In genomic region chr1:112312879-112313278, GRCh38 we compare ENCODE assay signal across 18 cellular contexts.
"Had no signal": no experiment of that assay in that cellular context is flagged by ENCODE, and none has a peak within 500 bp of the region (broad histone marks: within the 10 kb centered on the region; RNA-seq: fewer than 3 reads in every experiment).

No MANE protein-coding gene starts in this region.

- H3K9me3 ChIP-seq: left ventricle myocardium inferior, pancreas, prostate gland, suprapubic skin, tibial nerve, uterus had no signal

- H3K4me3 ChIP-seq: hepatocyte, left ventricle myocardium inferior, lung, pancreas, prostate gland, skin epidermis, suprapubic skin, tibial nerve, uterus had no signal

- H3K27me3 ChIP-seq: pancreas, suprapubic skin, tibial nerve, uterus had no signal

- H3K27ac ChIP-seq: hepatocyte, left ventricle myocardium inferior, pancreas, prostate gland, skin epidermis, suprapubic skin, tibial nerve, uterus had no signal

- H3K4me2 ChIP-seq: hepatocyte had no signal

- H3K79me2 ChIP-seq: hepatocyte had no signal

- DNase-seq: islet precursor cell; left ventricle myocardium inferior; mesendoderm; naive thymus-derived CD4-positive, alpha-beta T cell; nucleus accumbens; pancreas; posterior cingulate gyrus; retina; right cardiac atrium; stimulated activated CD4-positive, alpha-beta T cell treated with anti-CD3 and anti-CD28 coated beads, Interleukin-4, amount 100 ng/mL, for 24 hours; stimulated activated naive CD4-positive, alpha-beta T cell; uterus had no signal

- H3K4me1 ChIP-seq: pancreas, suprapubic skin, uterus had no signal

- H3K36me3 ChIP-seq: left ventricle myocardium inferior, pancreas, prostate gland, suprapubic skin, tibial nerve, uterus had no signal

- H2AFZ ChIP-seq: hepatocyte had no signal
